Comparison of ENCODE assay signal across 18 cellular contexts in the genomic region with DNA sequence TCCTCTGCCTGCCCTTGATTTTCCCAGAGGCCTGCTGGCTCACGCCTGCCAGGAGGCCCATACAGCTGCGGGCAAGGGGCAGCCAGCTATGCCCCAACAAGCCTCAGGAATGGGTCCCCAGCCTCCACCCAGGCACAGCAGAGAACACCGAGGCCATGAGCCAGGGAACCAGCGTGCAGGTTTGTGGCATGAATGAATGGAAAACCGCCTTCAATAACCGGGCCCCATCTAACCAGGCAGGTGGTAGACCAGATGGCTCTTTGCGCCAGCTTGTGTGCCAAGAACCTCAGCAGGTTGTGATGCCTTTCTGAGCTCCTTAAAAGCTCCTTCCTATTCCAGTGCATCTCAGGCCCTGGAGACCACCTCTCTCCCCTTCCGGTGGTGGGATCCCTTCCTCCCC. TPM values are rescaled to one million over a fixed set of nuclear protein-coding genes. Genes with fewer than 3 reads are reported as not detected.
DNase-seq lines count a peak whose midpoint lies in the region; ATAC-seq and TF ChIP-seq lines count a peak whose summit lies in the region.
"Had no signal": no experiment of that assay in that cellular context is flagged by ENCODE, and none has a peak within 500 bp of the region (broad histone marks: within the 10 kb centered on the region; RNA-seq: fewer than 3 reads in every experiment).

No MANE protein-coding gene starts in this region.

- no peak for TF ChIP-seq EP300 in gastroesophageal sphincter (IDR thresholded peaks at IDR 0.05)

- no peak for TF ChIP-seq POLR2A in gastroesophageal sphincter (IDR thresholded peaks at IDR 0.05)

- H3K27ac ChIP-seq in HEK293 (ENCODE audit: extremely low read depth, low read depth, low read length) (no peak overlapping the region), dorsolateral prefrontal cortex (no peak overlapping the region), gastroesophageal sphincter (no peak overlapping the region)
- H3K27ac ChIP-seq: 22Rv1, brain microvascular endothelial cell, right lobe of liver, SK-N-MC had no signal

- ATAC-seq in HG02798 (IDR thresholded peaks at IDR 0.05; ENCODE audit: poor library complexity, unreplicated experiment) (no peak), gastroesophageal sphincter (no peak)

- H3K4me1 ChIP-seq in HEK293 (ENCODE audit: control insufficient read depth, insufficient read depth, low read length): no peaks in the 10 kb centered on the region
- H3K4me1 ChIP-seq in gastroesophageal sphincter: peaks cover 0 to 4% (median 0%) of the 10 kb centered on the region in 3 donors

- H3K4me3 ChIP-seq in HEK293 (ENCODE audit: low read depth, low read length): no peak overlapping the region
- H3K4me3 ChIP-seq in dorsolateral prefrontal cortex: no peak overlapping the region
- no peak overlapping the region for H3K4me3 ChIP-seq in gastroesophageal sphincter
- H3K4me3 ChIP-seq: heart right ventricle, right lobe of liver, SK-N-MC had no signal

- TF ChIP-seq CTCF in HEK293 (tag by site-specific recombination; IDR thresholded peaks at IDR 0.05): no peak
- no peak for TF ChIP-seq CTCF in dorsolateral prefrontal cortex (IDR thresholded peaks at IDR 0.05 in 54 of 56, conservative IDR thresholded peaks at IDR 0.05 in 2 of 56; ENCODE audit: low read depth in 1 of 56, partially characterized antibody in 56 of 56)
- no peak for TF ChIP-seq CTCF in gastroesophageal sphincter (IDR thresholded peaks at IDR 0.05)

- POLR2A ChIA-PET in HEK293 (lab: Yijun Ruan, JAX): no interaction called here

- intact Hi-C loops in dorsolateral prefrontal cortex (cut with DNase I): no loop called here

- 75 to 94% methylated on average over 2 to 6 of the region's 8 CpGs for WGBS in gastroesophageal sphincter (ENCODE audit: low coverage in 1 of 2), 2 donors

- peak; percentile 35 for DNase-seq in DMS53 (lab: John Stamatoyannopoulos, UW)
- no peak for DNase-seq in DMS53 treated with DMSO at 0.1 percent for 48 hours (lab: John Stamatoyannopoulos, UW; ENCODE audit: unreplicated experiment)
- DNase-seq in NCI-H446 treated with DMSO at 0.1 percent for 48 hours (lab: John Stamatoyannopoulos, UW): peak; percentile 79
- peak in 7 of 10 donors; percentile 23 to 88 (median 67) for DNase-seq in dorsolateral prefrontal cortex
- no peak for DNase-seq in middle frontal gyrus (ENCODE audit: extremely low spot score, low spot score)
- DNase-seq: activated CD4-positive, alpha-beta T cell treated with anti-CD3 and anti-CD28 coated beads for 48 hours; activated naive CD4-positive, alpha-beta T cell treated with anti-CD3 and anti-CD28 coated beads, Interleukin-2, amount 50 U/mL, for 16 hours; brain microvascular endothelial cell; GF-D8; HCEC 1CT; right lobe of liver; stimulated activated CD4-positive, alpha-beta T cell treated with anti-CD3 and anti-CD28 coated beads, Interleukin-2, amount 100 ng/mL, for 24 hours had no signal

- H3K27me3 ChIP-seq in dorsolateral prefrontal cortex: peaks cover 0 to 3% (median 0%) of the 10 kb centered on the region in 45 donors
- peaks cover 28% of the 10 kb centered on the region for H3K27me3 ChIP-seq in gastroesophageal sphincter
- H3K27me3 ChIP-seq: brain microvascular endothelial cell, heart right ventricle, right lobe of liver had no signal

- H3K36me3 ChIP-seq in HEK293 (ENCODE audit: control insufficient read depth in 2 of 2, insufficient read depth in 1 of 2, low read length in 2 of 2): no peaks in the 10 kb centered on the region
- H3K36me3 ChIP-seq in gastroesophageal sphincter: no peaks in the 10 kb centered on the region
- H3K36me3 ChIP-seq: brain microvascular endothelial cell, heart right ventricle, right lobe of liver had no signal

- CTCF ChIA-PET in HEK293 (lab: Yijun Ruan, JAX): no interaction called here

- H3K9me3 ChIP-seq in HEK293 (ENCODE audit: control insufficient read depth, insufficient read depth, low read depth, low read length): no peaks in the 10 kb centered on the region
- H3K9me3 ChIP-seq in gastroesophageal sphincter: no peaks in the 10 kb centered on the region
- H3K9me3 ChIP-seq: right lobe of liver had no signal

TF ChIP-seq in HEK293, 187 proteins besides CTCF, POLR2A, EP300 and RAD21:
- no peak for TF ChIP-seq ZNF248 (tag by site-specific recombination; IDR thresholded peaks at IDR 0.05)
- peak; percentile 17; the same call in 1 of the 2 replicates for TF ChIP-seq ZNF335 (tag by site-specific recombination; conservative IDR thresholded peaks at IDR 0.05)

RNA-seq across cellular contexts. Expression of gene ELFN1, which starts 50.2 kb away (rescaled TPM):
- total RNA-seq in dorsolateral prefrontal cortex (1 to 10 TPM; 1.9 to 7.2 (median 3.7) TPM), gastroesophageal sphincter (1 to 10 TPM in 2 of 4 donors, under 1 TPM in 2; 0.42 to 3.7 (median 1.3) TPM)

Comparison
In these comparisons a context has a peak if more than half of its experiments do, and no peak if none do; other contexts are left out.
1. DNase-seq: peak in DMS53 (single experiment), NCI-H446 treated with DMSO at 0.1 percent for 48 hours (single experiment) and dorsolateral prefrontal cortex (7 of 10); none in DMS53 treated with DMSO at 0.1 percent for 48 hours (single experiment) and middle frontal gyrus (single experiment).